Comparison of ENCODE assay signal across 2 cellular contexts in the genomic region with DNA sequence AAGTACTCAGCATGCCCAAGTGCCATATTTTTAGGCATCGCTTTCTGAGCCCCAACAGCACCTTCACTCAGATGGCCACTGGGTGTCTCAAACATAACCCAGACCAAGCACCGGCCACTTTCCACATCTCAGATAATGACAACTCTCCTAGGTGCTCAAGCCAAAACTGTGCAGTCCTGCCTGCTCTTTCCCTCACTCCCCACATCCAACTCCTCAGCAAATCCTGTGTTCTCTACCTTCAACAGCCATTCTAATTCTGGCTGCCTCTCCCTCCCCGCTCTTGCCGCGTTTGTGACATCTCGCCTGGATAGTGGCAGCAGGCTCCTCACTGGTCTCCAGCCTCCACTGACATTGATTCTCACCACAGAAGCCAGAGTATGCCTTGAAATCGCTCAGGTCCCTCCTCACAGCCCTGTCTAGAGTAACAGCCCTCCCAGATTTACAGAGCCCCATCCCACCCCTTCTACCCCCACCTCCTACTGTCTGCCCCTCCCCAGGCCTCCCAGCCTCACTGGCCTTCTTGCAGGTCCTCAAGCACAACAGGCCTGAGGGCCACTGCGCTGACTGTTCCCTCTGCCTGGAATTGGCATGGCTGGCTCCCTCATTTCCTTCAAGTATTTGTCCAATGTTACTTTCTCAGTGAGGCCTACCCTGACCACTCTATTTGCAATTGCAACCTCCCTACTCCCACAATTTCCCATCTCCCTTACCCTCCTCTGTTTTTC.
TF ChIP-seq lines count a peak whose summit lies in the region.

No MANE protein-coding gene starts in this region.

TF ChIP-seq in K562, 482 proteins besides CTCF, POLR2A, EP300 and RAD21:
- TF ChIP-seq SAP30 (IDR thresholded peaks at IDR 0.05; ENCODE audit: borderline replicate concordance, insufficient read depth, low read depth, low read length, poor library complexity, severe bottlenecking) (no peak), FIP1L1 (IDR thresholded peaks at IDR 0.05; ENCODE audit: low read depth, low read length, poor library complexity, severe bottlenecking) (no peak), ZNF232 (CRISPR knock-in tag; IDR thresholded peaks at IDR 0.05) (no peak), RB1 (IDR thresholded peaks at IDR 0.05; ENCODE audit: low read depth) (no peak), HNRNPLL (IDR thresholded peaks at IDR 0.05; ENCODE audit: low read depth, low read length, poor library complexity, severe bottlenecking) (no peak), HNRNPK (IDR thresholded peaks at IDR 0.05; ENCODE audit: low read depth, low read length, poor library complexity, severe bottlenecking) (no peak), SPI1 (IDR thresholded peaks at IDR 0.05; ENCODE audit: borderline replicate concordance, low read depth, low read length) (no peak), TSC22D4 (tag; IDR thresholded peaks at IDR 0.05) (no peak), HOXB6 (CRISPR knock-in tag; IDR thresholded peaks at IDR 0.05; ENCODE audit: borderline replicate concordance) (no peak), MLLT1 (IDR thresholded peaks at IDR 0.05) (no peak), TRIM25 (IDR thresholded peaks at IDR 0.05; ENCODE audit: borderline replicate concordance) (no peak), HMBOX1 (IDR thresholded peaks at IDR 0.05) (no peak), ZNF140 (CRISPR knock-in tag; IDR thresholded peaks at IDR 0.05) (no peak), NCOA6 (IDR thresholded peaks at IDR 0.05) (no peak), CHD4 (IDR thresholded peaks at IDR 0.05; ENCODE audit: insufficient read depth, insufficient replicate concordance, low read depth, low read length, poor library complexity, severe bottlenecking) (no peak)
- TF ChIP-seq, protein P1, sequence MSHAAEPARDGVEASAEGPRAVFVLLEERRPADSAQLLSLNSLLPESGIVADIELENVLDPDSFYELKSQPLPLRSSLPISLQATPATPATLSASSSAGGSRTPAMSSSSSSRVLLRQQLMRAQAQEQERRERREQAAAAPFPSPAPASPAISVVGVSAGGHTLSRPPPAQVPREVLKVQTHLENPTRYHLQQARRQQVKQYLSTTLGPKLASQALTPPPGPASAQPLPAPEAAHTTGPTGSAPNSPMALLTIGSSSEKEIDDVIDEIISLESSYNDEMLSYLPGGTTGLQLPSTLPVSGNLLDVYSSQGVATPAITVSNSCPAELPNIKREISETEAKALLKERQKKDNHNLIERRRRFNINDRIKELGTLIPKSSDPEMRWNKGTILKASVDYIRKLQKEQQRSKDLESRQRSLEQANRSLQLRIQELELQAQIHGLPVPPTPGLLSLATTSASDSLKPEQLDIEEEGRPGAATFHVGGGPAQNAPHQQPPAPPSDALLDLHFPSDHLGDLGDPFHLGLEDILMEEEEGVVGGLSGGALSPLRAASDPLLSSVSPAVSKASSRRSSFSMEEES (CRISPR knock-in tag; IDR thresholded peaks at IDR 0.05), result no peak
- TF ChIP-seq, protein P2, sequence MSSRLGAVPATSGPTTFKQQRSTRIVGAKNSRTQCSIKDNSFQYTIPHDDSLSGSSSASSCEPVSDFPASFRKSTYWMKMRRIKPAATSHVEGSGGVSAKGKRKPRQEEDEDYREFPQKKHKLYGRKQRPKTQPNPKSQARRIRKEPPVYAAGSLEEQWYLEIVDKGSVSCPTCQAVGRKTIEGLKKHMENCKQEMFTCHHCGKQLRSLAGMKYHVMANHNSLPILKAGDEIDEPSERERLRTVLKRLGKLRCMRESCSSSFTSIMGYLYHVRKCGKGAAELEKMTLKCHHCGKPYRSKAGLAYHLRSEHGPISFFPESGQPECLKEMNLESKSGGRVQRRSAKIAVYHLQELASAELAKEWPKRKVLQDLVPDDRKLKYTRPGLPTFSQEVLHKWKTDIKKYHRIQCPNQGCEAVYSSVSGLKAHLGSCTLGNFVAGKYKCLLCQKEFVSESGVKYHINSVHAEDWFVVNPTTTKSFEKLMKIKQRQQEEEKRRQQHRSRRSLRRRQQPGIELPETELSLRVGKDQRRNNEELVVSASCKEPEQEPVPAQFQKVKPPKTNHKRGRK (tag; IDR thresholded peaks at IDR 0.05), result no peak

TF ChIP-seq in HEK293T, 16 proteins besides CTCF, POLR2A, EP300 and RAD21:
- TF ChIP-seq SUZ12 (IDR thresholded peaks at IDR 0.05), result no peak
